ENCODE assay signal across 12 cellular contexts in genomic region chr2:44130441-44130840, GRCh38. TPM values are rescaled to one million over a fixed set of nuclear protein-coding genes. Genes with fewer than 3 reads are reported as not detected.
DNase-seq lines count a peak whose midpoint lies in the region; ATAC-seq, FAIRE-seq and TF ChIP-seq lines count a peak whose summit lies in the region.
"Had no signal": no experiment of that assay in that cellular context is flagged by ENCODE, and none has a peak within 500 bp of the region (broad histone marks: within the 10 kb centered on the region; RNA-seq: fewer than 3 reads in every experiment).

No MANE protein-coding gene starts in this region.

- no peak overlapping the region for H2BK15ac ChIP-seq in H1 (ENCODE audit: low read length)

- H3K79me1 ChIP-seq in H1 (ENCODE audit: low read depth, low read length), result no peaks in the 10 kb centered on the region

- no peak for TF ChIP-seq CTCF in H1 (IDR thresholded peaks at IDR 0.05; ENCODE audit: control extremely low read depth in 1 of 3, insufficient read depth in 1 of 3, low read depth in 1 of 3, low read length in 3 of 3)

- H3K4me3 ChIP-seq in GM23248 (no peak overlapping the region), H1 (ENCODE audit: extremely low read depth in 1 of 4, insufficient read depth in 2 of 4, low read depth in 3 of 4, low read length in 4 of 4) (no peak overlapping the region)
- H3K4me3 ChIP-seq: cardiac muscle cell, transverse colon had no signal

- H2BK120ac ChIP-seq in H1 (replicated peaks; ENCODE audit: low read depth, low read length), result peak overlapping the region; percentile 94

- H3K79me2 ChIP-seq in GM23248 (ENCODE audit: insufficient read depth) (no peaks in the 10 kb centered on the region), H1 (ENCODE audit: control insufficient read depth in 1 of 2, insufficient read depth in 2 of 2, low read length in 2 of 2) (no peaks in the 10 kb centered on the region)

- H3K36me3 ChIP-seq in GM23248 (ENCODE audit: low read depth), result no peaks in the 10 kb centered on the region
- H3K36me3 ChIP-seq in H1 (ENCODE audit: control insufficient read depth in 2 of 4, insufficient read depth in 4 of 4, low read length in 3 of 4), result no peaks in the 10 kb centered on the region
- H3K36me3 ChIP-seq: cardiac muscle cell, transverse colon had no signal

- H3K27me3 ChIP-seq in GM23248 (replicated peaks; ENCODE audit: insufficient read depth) (no peaks in the 10 kb centered on the region), H1 (replicated peaks in 1 of 4; ENCODE audit: control insufficient read depth in 3 of 4, extremely low read depth in 1 of 4, insufficient read depth in 3 of 4, low read length in 3 of 4) (no peaks in the 10 kb centered on the region)
- H3K27me3 ChIP-seq: cardiac muscle cell, transverse colon had no signal

- H3K9me3 ChIP-seq in GM23248 (ENCODE audit: low read depth) (no peaks in the 10 kb centered on the region), H1 (ENCODE audit: insufficient read depth in 2 of 2, low read depth in 1 of 2, low read length in 1 of 2) (peaks cover 7 to 11% of the 10 kb centered on the region in 2 experiments; a peak in 2 of 4 replicates)
- H3K9me3 ChIP-seq: transverse colon had no signal

- WGBS in GM23248 (ENCODE audit: low coverage in 1 of 2, low lambda C conversion rate in 2 of 2, missing lambda C conversion rate in 2 of 2), 2 experiments, result 89% methylated on average over 4 of the region's 4 CpGs
- whole genome bisulfite sequencing in H1 (ENCODE audit: extremely low coverage in 1 of 2, insufficient coverage in 1 of 2, insufficient read length in 1 of 2, insufficient replicate concordance in 2 of 2, low coverage in 1 of 2, low lambda C conversion rate in 2 of 2, missing lambda C conversion rate in 1 of 2), 2 experiments, result 70% methylated on average over 4 of the region's 4 CpGs; no CpG with 5 or more reads in 1 of the 2 experiments

- H3K4me2 ChIP-seq in GM23248 (ENCODE audit: unreplicated experiment), result no peak overlapping the region
- no peak overlapping the region for H3K4me2 ChIP-seq in H1 (ENCODE audit: insufficient read depth in 1 of 2, low read depth in 2 of 2, low read length in 2 of 2)

- no peak for ATAC-seq in HG02678 (IDR thresholded peaks at IDR 0.05; ENCODE audit: unreplicated experiment)
- ATAC-seq: activated T-cell treated with anti-CD3 and anti-CD28 coated beads, Interleukin-2, amount 50 U/mL, for 4 hours had no signal

- no peak for FAIRE-seq in H1 (lab: Jason Lieb, UNC)

- POLR2A ChIA-PET in H1 (lab: Charles Lee; ENCODE audit: partially characterized antibody), result interaction anchor here (0.6 kb wide), 1 partner anchor 26 kb away, joined by 3 read pairs; no protein-coding TSS in a partner anchor

- no peak overlapping the region for H2AK5ac ChIP-seq in H1 (ENCODE audit: low read depth, low read length)

- no peak overlapping the region for H3K14ac ChIP-seq in H1 (ENCODE audit: insufficient read length)

- no peak overlapping the region for H3K23ac ChIP-seq in H1 (ENCODE audit: insufficient read length)

- H2BK20ac ChIP-seq in H1 (ENCODE audit: low read length), result no peak overlapping the region

- H3F3A ChIP-seq in GM23248 (ENCODE audit: insufficient read depth), result peaks cover 5% of the 10 kb centered on the region; the same call in 1 of the 2 replicates

- H3K9me2 ChIP-seq in GM23248 (ENCODE audit: insufficient read depth), result no peaks in the 10 kb centered on the region

- peaks cover 11% of the 10 kb centered on the region for H3K4me1 ChIP-seq in GM23248 (ENCODE audit: insufficient read depth)
- H3K4me1 ChIP-seq in H1 (replicated peaks in 1 of 4; ENCODE audit: control insufficient read depth in 3 of 4, insufficient read depth in 4 of 4, low read length in 3 of 4), result peaks cover 0 to 11% (median 4%) of the 10 kb centered on the region in 4 experiments; a peak in 4 of 7 replicates
- H3K4me1 ChIP-seq: transverse colon had no signal

- TF ChIP-seq POLR2A in H1 (IDR thresholded peaks at IDR 0.05; ENCODE audit: control extremely low read depth in 1 of 2, low read depth in 2 of 2, low read length in 2 of 2), result no peak

- no peak overlapping the region for H3K4ac ChIP-seq in H1 (replicated peaks; ENCODE audit: insufficient read length, low read depth, low read length)

- no peaks in the 10 kb centered on the region for H3K23me2 ChIP-seq in H1 (ENCODE audit: low read depth, low read length)

- H2AFZ ChIP-seq in GM23248 (no peak overlapping the region), H1 (ENCODE audit: low read length) (no peak overlapping the region)

- CTCF ChIA-PET in H1 (lab: Charles Lee; ENCODE audit: partially characterized antibody), result interaction anchor here (1.2 kb wide), 1 partner anchor 42 kb away, joined by 3 read pairs; no protein-coding TSS in a partner anchor

- no peak overlapping the region for H4K5ac ChIP-seq in H1 (ENCODE audit: insufficient read length, low read depth, low read length)

- peak overlapping the region; percentile 75 for H4K91ac ChIP-seq in H1 (replicated peaks; ENCODE audit: insufficient read length, low read length)

- H4K20me1 ChIP-seq in GM23248 (ENCODE audit: insufficient read depth) (no peaks in the 10 kb centered on the region), H1 (replicated peaks in 1 of 2; ENCODE audit: control insufficient read depth in 1 of 2, insufficient read depth in 2 of 2, low read length in 2 of 2) (no peaks in the 10 kb centered on the region)

- H3K9ac ChIP-seq in GM23248, result no peak overlapping the region
- H3K9ac ChIP-seq in H1 (replicated peaks in 1 of 4; ENCODE audit: extremely low read depth in 1 of 4, low read depth in 3 of 4, low read length in 3 of 4), result no peak overlapping the region

- no peak overlapping the region for H4K8ac ChIP-seq in H1 (ENCODE audit: extremely low read depth, insufficient read depth, low read length)

- in situ Hi-C loops in GM23248 (cut with MboI), result no loop called here

- H2BK12ac ChIP-seq in H1 (ENCODE audit: low read depth, low read length), result no peak overlapping the region

- TF ChIP-seq EP300 in H1 (IDR thresholded peaks at IDR 0.05; ENCODE audit: borderline replicate concordance in 1 of 2, low read depth in 2 of 2, low read length in 2 of 2), result no peak

- peak overlapping the region; percentile 35; the same call in 1 of the 2 replicates for H3K18ac ChIP-seq in H1 (ENCODE audit: extremely low read depth, low read length)

- H3K56ac ChIP-seq in H1 (replicated peaks; ENCODE audit: insufficient read length, low read depth, low read length), result no peak overlapping the region

- H3K27ac ChIP-seq in GM23248, result no peak overlapping the region
- no peak overlapping the region for H3K27ac ChIP-seq in H1 (ENCODE audit: low read depth, low read length)
- H3K27ac ChIP-seq: cardiac muscle cell, transverse colon had no signal

- peak overlapping the region; percentile 45; the same call in 1 of the 2 replicates for H2BK5ac ChIP-seq in H1 (ENCODE audit: low read depth, low read length)

- DNase-seq in GM23248 (peak; percentile 72), NCI-H226 (peak; percentile 30), H1 (ENCODE audit: low read depth in 1 of 2, low spot score in 2 of 2) (no peak), putamen (ENCODE audit: low spot score) (peak; percentile 14), NCI-H446 (lab: John Stamatoyannopoulos, UW) (no peak)
- no peak for DNase-seq in effector CD8-positive, alpha-beta T cell (lab: John Stamatoyannopoulos, UW)
- DNase-seq: activated T-cell treated with anti-CD3 and anti-CD28 coated beads, Interleukin-2, amount 50 U/mL, for 4 hours; DMS79 treated with DMSO at 0.1 percent for 48 hours; NCI-H526 treated with DMSO at 0.1 percent for 48 hours; transverse colon had no signal

- TF ChIP-seq RAD21 in H1 (IDR thresholded peaks at IDR 0.05 in 1 of 2, conservative IDR thresholded peaks at IDR 0.05 in 1 of 2; ENCODE audit: low read depth in 2 of 2, low read length in 2 of 2), result no peak

TF ChIP-seq in H1, 55 proteins besides CTCF, POLR2A, EP300 and RAD21:
- TF ChIP-seq POLR2AphosphoS5 (IDR thresholded peaks at IDR 0.05; ENCODE audit: low read depth, low read length), result no peak
- TF ChIP-seq CEBPB (IDR thresholded peaks at IDR 0.05; ENCODE audit: low read depth, low read length), result no peak
- no peak for TF ChIP-seq YY1 (IDR thresholded peaks at IDR 0.05; ENCODE audit: low read depth, low read length)
- no peak for TF ChIP-seq RBBP5 (IDR thresholded peaks at IDR 0.05; ENCODE audit: borderline replicate concordance, low read depth, low read length)
- TF ChIP-seq HDAC2 (IDR thresholded peaks at IDR 0.05; ENCODE audit: borderline replicate concordance in 1 of 2, low read depth in 2 of 2, low read length in 2 of 2), result no peak
- no peak for TF ChIP-seq SRF (IDR thresholded peaks at IDR 0.05; ENCODE audit: low read depth, low read length)
- TF ChIP-seq MAX (IDR thresholded peaks at IDR 0.05), result no peak
- no peak for TF ChIP-seq ZNF274 (IDR thresholded peaks at IDR 0.05; ENCODE audit: borderline replicate concordance, extremely low read depth, low read length)
- no peak for TF ChIP-seq TEAD4 (IDR thresholded peaks at IDR 0.05; ENCODE audit: low read depth, low read length)
- no peak for TF ChIP-seq SP1 (IDR thresholded peaks at IDR 0.05; ENCODE audit: low read depth, low read length)
- TF ChIP-seq CHD2 (IDR thresholded peaks at IDR 0.05; ENCODE audit: low read length), result no peak
- no peak for TF ChIP-seq TCF12 (IDR thresholded peaks at IDR 0.05; ENCODE audit: low read depth, low read length)

RNA-seq across cellular contexts. Expression of gene PPM1B, which starts 38.2 kb away (rescaled TPM):
- 17.4 and 24.4 TPM in 2 replicates for total RNA-seq in GM23248 (2014; rRNA removed; shearing (Covaris generic))
- polyA plus RNA-seq in GM23248 (2016; fragmentation: Nextera tagmentation; extraction: Ambion mirVana) (19.7 and 23.1 TPM in 2 replicates), H1 (2011; rRNA removed) (33.3 and 43.6 TPM in 2 replicates)
- total RNA-seq in H1 (2021; fragmentation: NEBNext Ultra II Directional; extraction: Animal tissue kit (Norgen Biotek cat#: 25700)), result 126 TPM in 2 replicates
- 73.1 TPM for polyA plus RNA-seq in H1 (2011; cell fraction: cytosol; rRNA removed)
- polyA plus RNA-seq in H1 (2011; cell fraction: nucleus; rRNA removed), result 18.1 TPM
- 111 to 178 TPM (median 130 TPM) in 4 replicates for polyA plus RNA-seq in H1 (2012, experiment 1 of 2)
- 10.8 TPM for polyA plus RNA-seq in H1 (2012, experiment 2 of 2)
- 81.3 TPM for polyA plus RNA-seq in H1 (2013, experiment 1 of 2)
- polyA plus RNA-seq in H1 (2013, experiment 2 of 2), result 79.6 TPM
- polyA minus RNA-seq in H1 (2011; rRNA and poly(A)+ RNA removed), result 134 and 140 TPM in 2 replicates
- polyA minus RNA-seq in H1 (2011; cell fraction: cytosol; rRNA and poly(A)+ RNA removed), result 99.5 TPM
- polyA minus RNA-seq in H1 (2011; cell fraction: nucleus; rRNA and poly(A)+ RNA removed), result 116 TPM

Comparison
In these comparisons a context has a peak if more than half of its experiments do, and no peak if none do; other contexts are left out.
1. DNase-seq: peak in GM23248 (single experiment), NCI-H226 (single experiment) and putamen (single experiment); none in H1 (0 of 2), NCI-H446 (0 of 2) and effector CD8-positive, alpha-beta T cell (single experiment).